Comparison of ENCODE assay signal across 11 cellular contexts in the genomic region with DNA sequence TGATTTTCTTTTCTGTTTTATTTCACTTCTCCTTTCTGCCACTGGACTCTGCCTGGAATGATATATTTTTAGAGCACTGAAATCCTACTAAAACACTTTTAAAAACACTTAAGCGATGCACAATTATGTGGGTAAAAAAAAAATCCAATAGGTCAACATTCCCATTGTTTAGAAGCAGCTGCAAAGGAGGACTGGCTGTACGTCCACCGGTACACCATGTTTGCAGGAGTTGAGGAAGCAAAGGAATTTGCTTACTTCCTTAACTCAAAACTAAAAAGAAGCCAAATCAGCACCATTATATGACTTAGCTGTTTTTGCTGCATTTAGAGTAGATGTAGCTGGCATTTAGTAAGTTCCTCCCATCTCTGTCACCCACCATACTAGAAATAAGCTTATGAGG.
"Had no signal": no experiment of that assay in that cellular context is flagged by ENCODE, and none has a peak within 500 bp of the region (broad histone marks: within the 10 kb centered on the region; RNA-seq: fewer than 3 reads in every experiment).

No MANE protein-coding gene starts in this region.

- H3K36me3 ChIP-seq: left lung, neutrophil, right lobe of liver had no signal

- ATAC-seq: left lung, T-helper 17 cell had no signal

- H3K4me1 ChIP-seq: left lung, right lobe of liver had no signal

- H3K9me3 ChIP-seq: left lung, neutrophil, right lobe of liver had no signal

- H3K27me3 ChIP-seq: left lung, neutrophil, right lobe of liver had no signal

- H3K27ac ChIP-seq: left lung, neutrophil, right lobe of liver had no signal

- H3K4me3 ChIP-seq: left lung, right lobe of liver had no signal

- DNase-seq: activated CD4-positive, alpha-beta T cell treated with anti-CD3 and anti-CD28 coated beads, Interleukin-2, amount 10 ng/mL, durations not matched to agents 7 days and 5 days; activated CD4-positive, CD25-positive, alpha-beta regulatory T cell; activated effector memory CD4-positive, alpha-beta T cell treated with Interleukin-2 at 50 U/mL for 16 hours; activated T-cell treated with anti-CD3 and anti-CD28 coated beads, Interleukin-2, amount 50 U/mL, for 1 hour; left lung; mesendoderm; right lobe of liver; stimulated activated CD4-positive, alpha-beta T cell treated with anti-CD3 and anti-CD28 coated beads, Interleukin-12 subunit alpha, Interleukin-12 subunit beta, amount 100 ng/mL, for 4 hours; stimulated activated naive CD4-positive, alpha-beta T cell treated with Interleukin-2 at 50 U/mL for 16 hours; T-helper 17 cell had no signal
